Comparison of ENCODE assay signal across 17 cellular contexts in the genomic region with DNA sequence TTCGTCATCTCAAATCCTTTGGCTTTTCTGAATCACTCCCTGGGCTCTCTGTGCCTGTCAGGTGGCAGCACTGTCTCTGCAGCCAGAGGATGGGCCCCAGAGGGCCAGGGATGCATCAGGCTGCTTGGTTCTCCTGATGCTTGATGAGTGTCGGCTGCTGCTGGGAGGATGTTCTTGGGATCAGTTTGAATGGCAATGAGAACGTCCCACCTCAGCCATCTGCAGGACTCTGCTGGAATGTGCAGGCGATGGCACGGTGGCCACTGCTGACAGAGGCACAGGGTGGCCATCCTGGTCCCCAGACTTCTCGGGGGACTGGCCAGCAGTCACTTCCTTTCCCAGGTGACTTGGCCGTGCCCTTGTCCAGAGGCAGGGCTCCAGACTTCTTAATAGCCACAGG.
DNase-seq lines count a peak whose midpoint lies in the region; ATAC-seq and TF ChIP-seq lines count a peak whose summit lies in the region.
"Had no signal": no experiment of that assay in that cellular context is flagged by ENCODE, and none has a peak within 500 bp of the region (broad histone marks: within the 10 kb centered on the region; RNA-seq: fewer than 3 reads in every experiment).

No MANE protein-coding gene starts in this region.

- TF ChIP-seq CTCF in natural killer cell (IDR thresholded peaks at IDR 0.05) (no peak), GM13976 (IDR thresholded peaks at IDR 0.05; ENCODE audit: borderline replicate concordance, control extremely low read depth, extremely low read depth, insufficient read depth, missing control alignments) (no peak)

- no peaks in the 10 kb centered on the region for H3K36me3 Mint-ChIP-seq in natural killer cell treated with Interleukin-12 subunit alpha and Interleukin-12 subunit beta and Interleukin-15 and Interleukin-18, amount 100 ng/mL, for 72 hours
- no peaks in the 10 kb centered on the region for H3K36me3 Mint-ChIP-seq in natural killer cell
- H3K36me3 Mint-ChIP-seq in activated T-helper 1 cell treated with anti-CD3 and anti-CD28 coated beads, Interleukin-12 subunit alpha, Interleukin-12 subunit beta, Interleukin-2, Interleukin-4 antibody, amounts not matched to agents 30 ng/mL and 10 ng/mL and 1 ng/mL, durations not matched to agents 14 hours and 24 hours and 36 hours (ENCODE audit: low read depth) = peaks cover 6% of the 10 kb centered on the region
- no peaks in the 10 kb centered on the region for H3K36me3 Mint-ChIP-seq in memory B cell
- H3K36me3 Mint-ChIP-seq: type B pancreatic cell had no signal

- H3K27me3 Mint-ChIP-seq in natural killer cell treated with Interleukin-12 subunit alpha and Interleukin-12 subunit beta and Interleukin-15 and Interleukin-18, amount 100 ng/mL, for 72 hours = no peaks in the 10 kb centered on the region
- H3K27me3 Mint-ChIP-seq in natural killer cell (ENCODE audit: low read depth in 2 of 2) = no peaks in the 10 kb centered on the region
- H3K27me3 Mint-ChIP-seq in activated T-helper 1 cell treated with anti-CD3 and anti-CD28 coated beads, Interleukin-12 subunit alpha, Interleukin-12 subunit beta, Interleukin-2, Interleukin-4 antibody, amounts not matched to agents 30 ng/mL and 10 ng/mL and 1 ng/mL, durations not matched to agents 14 hours and 24 hours and 36 hours (ENCODE audit: insufficient read depth) = no peaks in the 10 kb centered on the region
- H3K27me3 Mint-ChIP-seq in memory B cell = no peaks in the 10 kb centered on the region

- H3K4me3 Mint-ChIP-seq in natural killer cell treated with Interleukin-12 subunit alpha and Interleukin-12 subunit beta and Interleukin-15 and Interleukin-18, amount 100 ng/mL, for 72 hours = peak overlapping the region; percentile 70
- H3K4me3 Mint-ChIP-seq in natural killer cell = no peak overlapping the region
- no peak overlapping the region for H3K4me3 Mint-ChIP-seq in activated T-helper 1 cell treated with anti-CD3 and anti-CD28 coated beads, Interleukin-12 subunit alpha, Interleukin-12 subunit beta, Interleukin-2, Interleukin-4 antibody, amounts not matched to agents 30 ng/mL and 10 ng/mL and 1 ng/mL, durations not matched to agents 14 hours and 24 hours and 36 hours
- peak overlapping the region; percentile 63 for H3K4me3 Mint-ChIP-seq in memory B cell
- H3K4me3 Mint-ChIP-seq: type B pancreatic cell had no signal

- H3K9me3 Mint-ChIP-seq in natural killer cell treated with Interleukin-12 subunit alpha and Interleukin-12 subunit beta and Interleukin-15 and Interleukin-18, amount 100 ng/mL, for 72 hours = no peaks in the 10 kb centered on the region
- no peaks in the 10 kb centered on the region for H3K9me3 Mint-ChIP-seq in natural killer cell
- no peaks in the 10 kb centered on the region for H3K9me3 Mint-ChIP-seq in activated T-helper 1 cell treated with anti-CD3 and anti-CD28 coated beads, Interleukin-12 subunit alpha, Interleukin-12 subunit beta, Interleukin-2, Interleukin-4 antibody, amounts not matched to agents 30 ng/mL and 10 ng/mL and 1 ng/mL, durations not matched to agents 14 hours and 24 hours and 36 hours
- no peaks in the 10 kb centered on the region for H3K9me3 Mint-ChIP-seq in memory B cell
- H3K9me3 Mint-ChIP-seq: type B pancreatic cell had no signal

- in situ Hi-C loops in GM13976 (cut with MboI; ENCODE audit: low sequenced_read_pairs, unreplicated experiment) = no loop called here

- peak overlapping the region; percentile 77 to 89 for H3K27ac Mint-ChIP-seq in natural killer cell treated with Interleukin-12 subunit alpha and Interleukin-12 subunit beta and Interleukin-15 and Interleukin-18, amount 100 ng/mL, for 72 hours
- H3K27ac Mint-ChIP-seq in natural killer cell = peak overlapping the region in 1 of 2 donors; percentile 7
- H3K27ac Mint-ChIP-seq in activated T-helper 1 cell treated with anti-CD3 and anti-CD28 coated beads, Interleukin-12 subunit alpha, Interleukin-12 subunit beta, Interleukin-2, Interleukin-4 antibody, amounts not matched to agents 30 ng/mL and 10 ng/mL and 1 ng/mL, durations not matched to agents 14 hours and 24 hours and 36 hours = peak overlapping the region; percentile 89
- peak overlapping the region; percentile 73 for H3K27ac Mint-ChIP-seq in memory B cell
- H3K27ac Mint-ChIP-seq: type B pancreatic cell had no signal

- intact Hi-C loops in natural killer cell (cut with micrococcal nuclease) = no loop called here
- intact Hi-C loops in activated T-helper 1 cell treated with anti-CD3 and anti-CD28 coated beads, Interleukin-12 subunit alpha, Interleukin-12 subunit beta, Interleukin-2, Interleukin-4 antibody, amounts not matched to agents 30 ng/mL and 10 ng/mL and 1 ng/mL, durations not matched to agents 14 hours and 24 hours and 36 hours (cut with micrococcal nuclease) = loop anchor here (10.0 kb wide), 1 partner anchor 746 kb away; no protein-coding TSS in a partner anchor

- DNase-seq in natural killer cell treated with Interleukin-12 subunit alpha and Interleukin-12 subunit beta and Interleukin-15 and Interleukin-18, amount 100 ng/mL, for 72 hours (ENCODE audit: low spot score) = no peak
- DNase-seq in natural killer cell = no peak
- no peak for DNase-seq in activated T-helper 1 cell treated with anti-CD3 and anti-CD28 coated beads, Interleukin-12 subunit alpha, Interleukin-12 subunit beta, Interleukin-2, Interleukin-4 antibody, amounts not matched to agents 30 ng/mL and 10 ng/mL and 1 ng/mL, durations not matched to agents 14 hours and 24 hours and 36 hours (ENCODE audit: low spot score)
- no peak for DNase-seq in memory B cell (ENCODE audit: low spot score in 2 of 2)
- DNase-seq in GM13976 (ENCODE audit: low spot score) = no peak
- DNase-seq: activated T-cell treated with anti-CD3 and anti-CD28 coated beads, Interleukin-2, amount 50 U/mL, for 48 hours; AML-193; amniotic stem cell; Calu3; effector CD4-positive, alpha-beta T cell; GOT3; NCI-H1048; NCI-H2029; right cardiac atrium had no signal

- no peak for ATAC-seq in natural killer cell treated with Interleukin-12 subunit alpha and Interleukin-12 subunit beta and Interleukin-15 and Interleukin-18, amount 100 ng/mL, for 72 hours
- ATAC-seq in natural killer cell = no peak
- ATAC-seq in memory B cell (ENCODE audit: low read depth) = no peak
- no peak for ATAC-seq in HG03039 (IDR thresholded peaks at IDR 0.05; ENCODE audit: unreplicated experiment)
- ATAC-seq in GM18519 (IDR thresholded peaks at IDR 0.05; ENCODE audit: low FRiP score, unreplicated experiment) = no peak

- peaks cover 43 to 55% of the 10 kb centered on the region in 2 donors for H3K4me1 Mint-ChIP-seq in natural killer cell treated with Interleukin-12 subunit alpha and Interleukin-12 subunit beta and Interleukin-15 and Interleukin-18, amount 100 ng/mL, for 72 hours (ENCODE audit: low read depth in 2 of 2)
- peaks cover 34 to 48% of the 10 kb centered on the region in 2 donors for H3K4me1 Mint-ChIP-seq in natural killer cell
- peaks cover 57% of the 10 kb centered on the region for H3K4me1 Mint-ChIP-seq in activated T-helper 1 cell treated with anti-CD3 and anti-CD28 coated beads, Interleukin-12 subunit alpha, Interleukin-12 subunit beta, Interleukin-2, Interleukin-4 antibody, amounts not matched to agents 30 ng/mL and 10 ng/mL and 1 ng/mL, durations not matched to agents 14 hours and 24 hours and 36 hours (ENCODE audit: low read depth)
- H3K4me1 Mint-ChIP-seq in memory B cell = peaks cover 33% of the 10 kb centered on the region

Comparison
In these comparisons a context has a peak if more than half of its experiments do, and no peak if none do; other contexts are left out.
1. H3K4me3 Mint-ChIP-seq: peak in natural killer cell treated with Interleukin-12 subunit alpha and Interleukin-12 subunit beta and Interleukin-15 and Interleukin-18, amount 100 ng/mL, for 72 hours (single experiment) and memory B cell (single experiment); none in natural killer cell (single experiment) and activated T-helper 1 cell treated with anti-CD3 and anti-CD28 coated beads, Interleukin-12 subunit alpha, Interleukin-12 subunit beta, Interleukin-2, Interleukin-4 antibody, amounts not matched to agents 30 ng/mL and 10 ng/mL and 1 ng/mL, durations not matched to agents 14 hours and 24 hours and 36 hours (single experiment).